ENCODE assay signal across 17 cellular contexts in the genomic region with DNA sequence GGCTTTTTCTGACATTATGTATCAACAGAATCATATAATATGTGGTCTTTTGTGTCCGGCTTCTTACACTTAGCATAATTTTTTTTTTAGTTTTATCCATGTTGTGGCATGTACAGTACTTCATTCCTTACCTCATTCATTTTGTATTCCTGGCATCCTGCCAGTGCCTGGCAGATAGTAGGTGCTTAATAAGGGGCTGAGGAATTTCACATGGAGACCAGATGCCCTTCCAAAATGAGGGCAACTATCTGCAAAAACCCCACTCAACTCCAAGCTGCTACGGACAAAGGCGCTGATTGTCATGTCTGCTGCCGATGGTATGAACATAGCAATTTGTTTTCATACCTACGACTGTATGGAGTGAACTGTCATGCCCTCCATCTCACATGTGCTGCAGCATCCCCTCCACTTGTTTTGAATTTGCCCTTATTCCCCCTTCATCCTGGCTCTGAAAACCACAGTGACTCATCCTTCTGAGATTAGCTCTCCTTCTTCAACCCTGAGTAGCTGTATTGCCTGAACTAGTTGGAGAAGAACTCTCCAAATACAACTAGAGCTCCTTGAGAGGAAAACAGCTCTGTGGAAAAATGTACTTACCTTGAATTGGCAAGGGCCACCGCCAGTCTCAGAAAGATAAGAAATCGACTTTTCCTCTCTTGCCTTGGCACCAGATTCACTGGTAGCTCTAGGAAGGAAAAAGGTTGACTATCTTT. TPM values are rescaled to one million over a fixed set of nuclear protein-coding genes. Genes with fewer than 3 reads are reported as not detected.
DNase-seq lines count a peak whose midpoint lies in the region; ATAC-seq lines count a peak whose summit lies in the region.
"Had no signal": no experiment of that assay in that cellular context is flagged by ENCODE, and none has a peak within 500 bp of the region (broad histone marks: within the 10 kb centered on the region; RNA-seq: fewer than 3 reads in every experiment).

No MANE protein-coding gene starts in this region.

- in situ Hi-C loops in KBM-7 (cut with MboI; ENCODE audit: low pct_unique_long_range_greater_than_20kb, low sequenced_read_pairs): no loop called here

- ATAC-seq in GM19035 (IDR thresholded peaks at IDR 0.05; ENCODE audit: unreplicated experiment): no peak

- DNase-seq in Daoy (ENCODE audit: low read depth) (peak; percentile 85), Kasumi-1 (lab: John Stamatoyannopoulos, UW) (peak; percentile 14 to 19), amniotic epithelial cell (ENCODE audit: low read depth) (peak; percentile 52), kidney tubule cell (ENCODE audit: low spot score) (peak; percentile 74), 8988T (no peak), KBM-7 (no peak), NCI-H2081 (lab: John Stamatoyannopoulos, UW) (no peak)
- DNase-seq: CD4-positive, alpha-beta memory T cell; central memory CD4-positive, alpha-beta T cell; NCI-H1092; NCI-H446 treated with DMSO at 0.1 percent for 48 hours; SHP77; stimulated activated CD4-positive, alpha-beta T cell treated with anti-CD3 and anti-CD28 coated beads, Interleukin-2, amount 100 ng/mL, for 24 hours; stimulated activated naive CD4-positive, alpha-beta T cell had no signal

RNA-seq across cellular contexts. Expression of gene FOXE1, which starts 41.3 kb away (rescaled TPM):
- total RNA-seq in Daoy (2014; rRNA removed; shearing (Covaris generic)): under 0.01 TPM in 1 of 2 replicates, not detected in the other
- total RNA-seq: CD4-positive, alpha-beta memory T cell; liver; osteocyte had no signal

Comparison
In these comparisons a context has a peak if more than half of its experiments do, and no peak if none do; other contexts are left out.
1. DNase-seq: peak in Daoy (single experiment), Kasumi-1 (2 of 2), amniotic epithelial cell (single experiment) and kidney tubule cell (single experiment); none in 8988T (single experiment), KBM-7 (single experiment) and NCI-H2081 (0 of 2).